In genomic region chr11:69418576-69419296, GRCh38 we compare ENCODE assay signal across 26 cellular contexts.
A peak's percentile ranks its signal among the peaks of the same experiment; 100 is the strongest.
DNase-seq lines count a peak whose midpoint lies in the region; ATAC-seq and TF ChIP-seq lines count a peak whose summit lies in the region.
"Had no signal": no experiment of that assay in that cellular context is flagged by ENCODE, and none has a peak within 500 bp of the region (broad histone marks: within the 10 kb centered on the region; RNA-seq: fewer than 3 reads in every experiment).

No MANE protein-coding gene starts in this region.

- H2BK5ac ChIP-seq in IMR-90 (ENCODE audit: low read depth, low read length, poor library complexity, severe bottlenecking) (peak overlapping the region; percentile 99), neuronal stem cell (ENCODE audit: low read length) (no peak overlapping the region)

- no peak for TF ChIP-seq RAD21 in IMR-90 (IDR thresholded peaks at IDR 0.05; ENCODE audit: low read length)

- no peak overlapping the region for H3K56ac ChIP-seq in IMR-90 (ENCODE audit: extremely low read depth, insufficient read depth, low read length)

- H3K4me3 ChIP-seq in IMR-90 (ENCODE audit: insufficient read depth, low read depth, low read length): no peak overlapping the region
- no peak overlapping the region for H3K4me3 ChIP-seq in RWPE2 (ENCODE audit: severe bottlenecking)
- H3K4me3 ChIP-seq in neuronal stem cell (ENCODE audit: low read length in 2 of 2): no peak overlapping the region
- no peak overlapping the region for H3K4me3 ChIP-seq in smooth muscle cell
- H3K4me3 ChIP-seq in WERI-Rb-1 (ENCODE audit: low read depth, low read length): no peak overlapping the region
- H3K4me3 ChIP-seq in BE2C (ENCODE audit: low read depth, low read length): no peak overlapping the region
- H3K4me3 ChIP-seq: PC-9 had no signal

- no peak for TF ChIP-seq POLR2A in IMR-90 (IDR thresholded peaks at IDR 0.05; ENCODE audit: low read depth, low read length)

- peaks cover 6% of the 10 kb centered on the region for H3F3A ChIP-seq in smooth muscle cell (ENCODE audit: low read depth)

- H4K91ac ChIP-seq in IMR-90 (ENCODE audit: insufficient read depth, low read depth, low read length) (peak overlapping the region; percentile 100), neuronal stem cell (ENCODE audit: low read depth, low read length, poor library complexity) (no peak overlapping the region)

- H2BK120ac ChIP-seq in IMR-90 (ENCODE audit: low read depth, low read length): peak overlapping the region; percentile 100
- H2BK120ac ChIP-seq in neuronal stem cell (ENCODE audit: low read depth, low read length): no peak overlapping the region

- no peaks in the 10 kb centered on the region for H3K79me2 ChIP-seq in smooth muscle cell (ENCODE audit: low read depth)

- H3K9me3 ChIP-seq in IMR-90 (ENCODE audit: control insufficient read depth, insufficient read depth, low read length) (no peaks in the 10 kb centered on the region), RWPE2 (ENCODE audit: severe bottlenecking) (no peaks in the 10 kb centered on the region), neuronal stem cell (replicated peaks in 1 of 2; ENCODE audit: control insufficient read depth in 2 of 2, insufficient read depth in 1 of 2, low read depth in 1 of 2, low read length in 2 of 2) (no peaks in the 10 kb centered on the region), smooth muscle cell (replicated peaks; ENCODE audit: low read depth) (no peaks in the 10 kb centered on the region), WERI-Rb-1 (ENCODE audit: severe bottlenecking) (no peaks in the 10 kb centered on the region), BE2C (no peaks in the 10 kb centered on the region)
- H3K9me3 ChIP-seq: SK-N-SH had no signal

- TF ChIP-seq CTCF in IMR-90 (conservative IDR thresholded peaks at IDR 0.05; ENCODE audit: low read depth, low read length): no peak
- no peak for TF ChIP-seq CTCF in RWPE2 (IDR thresholded peaks at IDR 0.05; ENCODE audit: poor library complexity, severe bottlenecking)
- TF ChIP-seq CTCF in smooth muscle cell (IDR thresholded peaks at IDR 0.05; ENCODE audit: borderline replicate concordance, insufficient read depth, poor library complexity, severe bottlenecking): no peak
- no peak for TF ChIP-seq CTCF in WERI-Rb-1 (IDR thresholded peaks at IDR 0.05; ENCODE audit: low read depth, low read length)
- no peak for TF ChIP-seq CTCF in BE2C (IDR thresholded peaks at IDR 0.05; ENCODE audit: low read depth, low read length)

- CTCF ChIA-PET in IMR-90 (lab: Yijun Ruan, JAX): no interaction called here

- H3K27ac ChIP-seq in IMR-90 (ENCODE audit: insufficient read depth, low read length): peak overlapping the region; percentile 18; the same call in 1 of the 2 replicates
- no peak overlapping the region for H3K27ac ChIP-seq in RWPE2 (ENCODE audit: poor library complexity, severe bottlenecking)
- no peak overlapping the region for H3K27ac ChIP-seq in neuronal stem cell (replicated peaks; ENCODE audit: low read length)
- H3K27ac ChIP-seq in smooth muscle cell (ENCODE audit: low read depth): peak overlapping the region; percentile 89
- no peak overlapping the region for H3K27ac ChIP-seq in WERI-Rb-1
- H3K27ac ChIP-seq: C4-2B, HL-60 had no signal

- no peaks in the 10 kb centered on the region for H4K20me1 ChIP-seq in IMR-90 (ENCODE audit: insufficient read depth, low read length)
- H4K20me1 ChIP-seq in smooth muscle cell (ENCODE audit: low read depth): no peaks in the 10 kb centered on the region

- peak overlapping the region; percentile 74 for H2AK9ac ChIP-seq in IMR-90 (replicated peaks; ENCODE audit: low read depth, low read length, poor library complexity)

- H3K23ac ChIP-seq in IMR-90 (ENCODE audit: low read depth, low read length) (peak overlapping the region; percentile 99), neuronal stem cell (ENCODE audit: low read depth, low read length, poor library complexity) (no peak overlapping the region)

- H3K4me2 ChIP-seq in IMR-90 (ENCODE audit: low read depth, low read length) (no peak overlapping the region), neuronal stem cell (ENCODE audit: insufficient read depth, low read length, poor library complexity, severe bottlenecking) (no peak overlapping the region), smooth muscle cell (no peak overlapping the region)
- H3K4me2 ChIP-seq: SK-N-SH had no signal

- peak overlapping the region; percentile 72 for H3K14ac ChIP-seq in IMR-90 (replicated peaks; ENCODE audit: low read depth, low read length)
- no peak overlapping the region for H3K14ac ChIP-seq in neuronal stem cell (ENCODE audit: low read length)

- in situ Hi-C loops in IMR-90 (cut with MboI; ENCODE audit: low sequenced_read_pairs): no loop called here

- no peak for ATAC-seq in IMR-90 (ENCODE audit: low read depth)
- no peak for ATAC-seq in RWPE2 (ENCODE audit: low read depth)
- no peak for ATAC-seq in HG02973 (IDR thresholded peaks at IDR 0.05; ENCODE audit: unreplicated experiment)
- ATAC-seq: CD8-positive, alpha-beta T cell had no signal

- peak overlapping the region; percentile 88 to 99; a peak in 3 of 4 replicates for H4K8ac ChIP-seq in IMR-90 (ENCODE audit: low read depth in 2 of 2, low read length in 2 of 2)
- no peak overlapping the region for H4K8ac ChIP-seq in neuronal stem cell (ENCODE audit: low read depth, low read length)

- peak overlapping the region; percentile 10; the same call in 1 of the 2 replicates for H4K5ac ChIP-seq in IMR-90 (ENCODE audit: low read depth, low read length)

- DNase-seq in IMR-90 (no peak), RWPE2 (ENCODE audit: low spot score) (peak; percentile 27), neuronal stem cell (ENCODE audit: low spot score) (no peak), smooth muscle cell (lab: John Stamatoyannopoulos, UW; ENCODE audit: unreplicated experiment) (no peak), WERI-Rb-1 (no peak), HuH-7 (ENCODE audit: low spot score) (no peak), BE2C (no peak)
- DNase-seq: CD8-positive, alpha-beta T cell; DMS 273 treated with DMSO at 0.1 percent for 48 hours; DND-41; GOT3; HCEC 1CT; KBM-7; MV-4-11; NCI-H1105; NCI-H1436 treated with DMSO at 0.1 percent for 48 hours; NCI-H1930; NCI-H446 treated with DMSO at 0.1 percent for 48 hours; NCI-H526; PC-9; RPMI8226; SHP77 treated with DMSO at 0.1 percent for 48 hours; SK-N-SH had no signal

- peaks cover 27% of the 10 kb centered on the region for H3K9me1 ChIP-seq in IMR-90 (ENCODE audit: insufficient read depth, low read length)

- H3K4me1 ChIP-seq in IMR-90 (ENCODE audit: control insufficient read depth, insufficient read depth, low read length) (peaks cover 19% of the 10 kb centered on the region), RWPE2 (ENCODE audit: insufficient read depth, poor library complexity, severe bottlenecking) (peaks cover 12% of the 10 kb centered on the region), neuronal stem cell (ENCODE audit: control insufficient read depth in 2 of 2, insufficient read depth in 1 of 2, low read depth in 1 of 2, low read length in 2 of 2) (peaks cover 2 to 8% of the 10 kb centered on the region in 2 donors), smooth muscle cell (ENCODE audit: low read depth) (peaks cover 16% of the 10 kb centered on the region), BE2C (no peaks in the 10 kb centered on the region)

- H3K27me3 ChIP-seq in IMR-90 (ENCODE audit: control insufficient read depth, insufficient read depth, low read length) (no peaks in the 10 kb centered on the region), RWPE2 (ENCODE audit: insufficient read depth, poor library complexity, severe bottlenecking) (no peaks in the 10 kb centered on the region), neuronal stem cell (ENCODE audit: control insufficient read depth in 3 of 3, insufficient read depth in 3 of 3, low read depth in 1 of 3, low read length in 3 of 3) (no peaks in the 10 kb centered on the region), smooth muscle cell (ENCODE audit: low read depth) (no peaks in the 10 kb centered on the region), WERI-Rb-1 (ENCODE audit: insufficient read depth, low read depth, severe bottlenecking) (peaks cover 57% of the 10 kb centered on the region), BE2C (no peaks in the 10 kb centered on the region)

- H3K9ac ChIP-seq in IMR-90 (ENCODE audit: low read depth, low read length): no peak overlapping the region
- H3K9ac ChIP-seq in neuronal stem cell (ENCODE audit: low read depth, low read length, poor library complexity): peak overlapping the region; percentile 9
- no peak overlapping the region for H3K9ac ChIP-seq in smooth muscle cell (ENCODE audit: low read depth)
- H3K9ac ChIP-seq: SK-N-SH had no signal

- H3K36me3 ChIP-seq in IMR-90 (ENCODE audit: control insufficient read depth, insufficient read depth, low read length): no peaks in the 10 kb centered on the region
- no peaks in the 10 kb centered on the region for H3K36me3 ChIP-seq in RWPE2 (ENCODE audit: low read depth)
- H3K36me3 ChIP-seq in neuronal stem cell (replicated peaks in 1 of 2; ENCODE audit: control insufficient read depth in 2 of 2, insufficient read depth in 2 of 2, low read length in 2 of 2): no peaks in the 10 kb centered on the region
- no peaks in the 10 kb centered on the region for H3K36me3 ChIP-seq in smooth muscle cell (ENCODE audit: low read depth)
- no peaks in the 10 kb centered on the region for H3K36me3 ChIP-seq in WERI-Rb-1
- H3K36me3 ChIP-seq in BE2C: no peaks in the 10 kb centered on the region

- 81% methylated on average over 4 of the region's 14 CpGs; no CpG with 5 or more reads in 1 of the 2 experiments for WGBS in IMR-90 (ENCODE audit: extremely low coverage in 2 of 2, insufficient read length in 1 of 2), 2 experiments
- no CpG with 5 or more reads among the region's 14 CpGs for WGBS in neuronal stem cell (ENCODE audit: extremely low coverage in 2 of 2, insufficient read length in 2 of 2, insufficient replicate concordance in 1 of 2), 2 donors
- WGBS in smooth muscle cell (ENCODE audit: low lambda C conversion rate): 97% methylated on average over 14 of the region's 14 CpGs

- H2AFZ ChIP-seq in IMR-90 (replicated peaks; ENCODE audit: low read length, poor library complexity) (peak overlapping the region; percentile 59), neuronal stem cell (ENCODE audit: low read length) (no peak overlapping the region), smooth muscle cell (ENCODE audit: low read depth) (no peak overlapping the region)
- H2AFZ ChIP-seq: PC-9 had no signal

- peaks cover 0 to 22% of the 10 kb centered on the region in 2 experiments; a peak in 2 of 4 replicates for H3K79me1 ChIP-seq in IMR-90 (ENCODE audit: low read depth in 1 of 2, low read length in 2 of 2)
- H3K79me1 ChIP-seq in neuronal stem cell (ENCODE audit: low read depth, low read length): no peaks in the 10 kb centered on the region

- H3K18ac ChIP-seq in IMR-90 (ENCODE audit: low read depth, low read length): peak overlapping the region; percentile 11; the same call in 1 of the 2 replicates
- no peak overlapping the region for H3K18ac ChIP-seq in neuronal stem cell (ENCODE audit: low read length)

- peak overlapping the region; percentile 99 for H2AK5ac ChIP-seq in IMR-90 (ENCODE audit: low read depth, low read length)
- H2AK5ac ChIP-seq in neuronal stem cell (ENCODE audit: low read depth, low read length): peak overlapping the region; percentile 57

- POLR2A ChIA-PET in IMR-90 (lab: Charles Lee; ENCODE audit: unreplicated experiment): no interaction called here

- intact Hi-C loops in IMR-90 (cut with micrococcal nuclease): no loop called here

- H2BK15ac ChIP-seq in IMR-90 (ENCODE audit: low read depth, low read length) (peak overlapping the region; percentile 97; the same call in 2 of the 3 replicates), neuronal stem cell (ENCODE audit: low read length) (peak overlapping the region; percentile 49)

- dilution Hi-C loops in IMR-90 (cut with HindIII; ENCODE audit: low sequenced_read_pairs, unreplicated experiment): no loop called here

- peak overlapping the region; percentile 100 for H2BK20ac ChIP-seq in IMR-90 (ENCODE audit: low read depth, low read length)

- H2BK12ac ChIP-seq in neuronal stem cell (ENCODE audit: low read length): peak overlapping the region; percentile 42

- H3K4ac ChIP-seq in IMR-90 (ENCODE audit: low read depth, low read length): peak overlapping the region; percentile 100
- no peak overlapping the region for H3K4ac ChIP-seq in neuronal stem cell (ENCODE audit: low read length)

- no TSS peak for BruUV-seq in IMR-90 (replicated peaks; lab: Mats Ljungman, UMichigan)

Comparison
In these comparisons a context has a peak if more than half of its experiments do, and no peak if none do; other contexts are left out.
1. H3K27ac ChIP-seq: peak in IMR-90 (single experiment) and smooth muscle cell (single experiment); none in RWPE2 (single experiment), neuronal stem cell (single experiment) and WERI-Rb-1 (single experiment).